Comparison of ENCODE assay signal across 8 cellular contexts in genomic region chr17:50867856-50868438, GRCh38. TPM values are rescaled to one million over a fixed set of nuclear protein-coding genes. Genes with fewer than 3 reads are reported as not detected.
DNase-seq lines count a peak whose midpoint lies in the region; ATAC-seq and TF ChIP-seq lines count a peak whose summit lies in the region.

No MANE protein-coding gene starts in this region.

- no peak for TF ChIP-seq POLR2A in NB4 (IDR thresholded peaks at IDR 0.05; ENCODE audit: extremely low read depth, insufficient read length)

- H3K4me3 Mint-ChIP-seq in CD4-positive, CD25-positive, alpha-beta regulatory T cell: peak overlapping the region; percentile 93 to 96 (median 94)
- peak overlapping the region; percentile 98 for H3K4me3 Mint-ChIP-seq in neural crest cell

- peak overlapping the region; percentile 97 to 100 (median 99) for H3K27ac Mint-ChIP-seq in CD4-positive, CD25-positive, alpha-beta regulatory T cell
- H3K27ac Mint-ChIP-seq in neural crest cell (ENCODE audit: unreplicated experiment): peak overlapping the region; percentile 99

- TF ChIP-seq CTCF in NB4 (IDR thresholded peaks at IDR 0.05; ENCODE audit: low read depth, low read length) (no peak), neural crest cell (conservative IDR thresholded peaks at IDR 0.05) (no peak)

- peaks cover 71% of the 10 kb centered on the region for H3K4me1 ChIP-seq in CD4-positive, CD25-positive, alpha-beta regulatory T cell (ENCODE audit: control insufficient read depth, insufficient read depth, low read length, poor library complexity, severe bottlenecking)
- H3K4me1 ChIP-seq in effector memory CD4-positive, alpha-beta T cell (ENCODE audit: control insufficient read depth, insufficient read depth, low read length, poor library complexity, severe bottlenecking): peaks cover 51% of the 10 kb centered on the region

- H3K27ac ChIP-seq in CD4-positive, CD25-positive, alpha-beta regulatory T cell (ENCODE audit: insufficient read depth, low read length, poor library complexity, severe bottlenecking): peak overlapping the region; percentile 98
- peak overlapping the region; percentile 97 for H3K27ac ChIP-seq in effector memory CD4-positive, alpha-beta T cell (ENCODE audit: insufficient read depth, low read length, poor library complexity, severe bottlenecking)

- no peaks in the 10 kb centered on the region for H3K27me3 ChIP-seq in CD4-positive, CD25-positive, alpha-beta regulatory T cell (ENCODE audit: control insufficient read depth, insufficient read depth, low read length)
- no peaks in the 10 kb centered on the region for H3K27me3 ChIP-seq in effector memory CD4-positive, alpha-beta T cell (replicated peaks; ENCODE audit: control insufficient read depth, insufficient read depth, low read length, poor library complexity, severe bottlenecking)

- H3K9me3 ChIP-seq in CD4-positive, CD25-positive, alpha-beta regulatory T cell (ENCODE audit: control insufficient read depth in 2 of 2, low read length in 2 of 2): no peaks in the 10 kb centered on the region
- H3K9me3 ChIP-seq in effector memory CD4-positive, alpha-beta T cell (ENCODE audit: control insufficient read depth, low read length): no peaks in the 10 kb centered on the region

- no peak for DNase-seq in CD4-positive, CD25-positive, alpha-beta regulatory T cell
- DNase-seq in NB4 (ENCODE audit: low read depth): no peak
- DNase-seq in effector memory CD4-positive, alpha-beta T cell: no peak
- no peak for DNase-seq in neural crest cell (ENCODE audit: low read depth, low spot score)
- DNase-seq in DMS 273 treated with DMSO at 0.1 percent for 48 hours (lab: John Stamatoyannopoulos, UW): no peak
- DNase-seq in activated gamma-delta T cell treated with Interleukin-2 at 50 U/mL for 16 hours: no peak

- H3K36me3 Mint-ChIP-seq in CD4-positive, CD25-positive, alpha-beta regulatory T cell: peaks cover 12% of the 10 kb centered on the region
- H3K36me3 Mint-ChIP-seq in neural crest cell (ENCODE audit: low read depth): peaks cover 3% of the 10 kb centered on the region

- H3K27me3 Mint-ChIP-seq in CD4-positive, CD25-positive, alpha-beta regulatory T cell: no peaks in the 10 kb centered on the region
- H3K27me3 Mint-ChIP-seq in neural crest cell (ENCODE audit: low read depth): peaks cover 3% of the 10 kb centered on the region

- H3K9me3 Mint-ChIP-seq in CD4-positive, CD25-positive, alpha-beta regulatory T cell: peaks cover 0 to 3% (median 0%) of the 10 kb centered on the region in 7 donors
- no peaks in the 10 kb centered on the region for H3K9me3 Mint-ChIP-seq in neural crest cell

- peaks cover 43 to 65% (median 46%) of the 10 kb centered on the region in 4 donors for H3K4me1 Mint-ChIP-seq in CD4-positive, CD25-positive, alpha-beta regulatory T cell
- peaks cover 39% of the 10 kb centered on the region for H3K4me1 Mint-ChIP-seq in neural crest cell

- peak overlapping the region; percentile 80 for H3K4me3 ChIP-seq in CD4-positive, CD25-positive, alpha-beta regulatory T cell (ENCODE audit: low read depth, low read length)
- peak overlapping the region; percentile 86 for H3K4me3 ChIP-seq in NB4 (ENCODE audit: low read depth, low read length)
- peak overlapping the region; percentile 90 for H3K4me3 ChIP-seq in effector memory CD4-positive, alpha-beta T cell (ENCODE audit: insufficient read depth, low read depth, low read length, poor library complexity, severe bottlenecking)

- H3K36me3 ChIP-seq in CD4-positive, CD25-positive, alpha-beta regulatory T cell (ENCODE audit: control insufficient read depth, insufficient read depth, low read length): peaks cover 8% of the 10 kb centered on the region
- peaks cover 7% of the 10 kb centered on the region for H3K36me3 ChIP-seq in effector memory CD4-positive, alpha-beta T cell (ENCODE audit: control insufficient read depth, insufficient read depth, low read length)

- ATAC-seq in CD4-positive, CD25-positive, alpha-beta regulatory T cell (ENCODE audit: low read depth in 2 of 2): no peak
- ATAC-seq in HG03520 (IDR thresholded peaks at IDR 0.05; ENCODE audit: unreplicated experiment): no peak
- ATAC-seq in GM19351 (IDR thresholded peaks at IDR 0.05; ENCODE audit: unreplicated experiment): no peak

RNA-seq across cellular contexts. Expression of gene TOB1, which starts 1.8 kb away (rescaled TPM):
- 254 TPM for total RNA-seq in CD4-positive, CD25-positive, alpha-beta regulatory T cell
- 10 to 100 TPM; 30.7 to 60.7 (median 36.3) TPM for polyA plus RNA-seq in CD4-positive, CD25-positive, alpha-beta regulatory T cell
- 26.2 and 29.5 TPM in 2 replicates for total RNA-seq in neural crest cell

RNA-seq across cellular contexts. Expression of gene WFIKKN2, which starts 32.6 kb away (rescaled TPM):
- total RNA-seq in CD4-positive, CD25-positive, alpha-beta regulatory T cell: not detected
- not detected for polyA plus RNA-seq in CD4-positive, CD25-positive, alpha-beta regulatory T cell
- 0.07 and 0.09 TPM in 2 replicates for total RNA-seq in neural crest cell
